In the genomic region with DNA sequence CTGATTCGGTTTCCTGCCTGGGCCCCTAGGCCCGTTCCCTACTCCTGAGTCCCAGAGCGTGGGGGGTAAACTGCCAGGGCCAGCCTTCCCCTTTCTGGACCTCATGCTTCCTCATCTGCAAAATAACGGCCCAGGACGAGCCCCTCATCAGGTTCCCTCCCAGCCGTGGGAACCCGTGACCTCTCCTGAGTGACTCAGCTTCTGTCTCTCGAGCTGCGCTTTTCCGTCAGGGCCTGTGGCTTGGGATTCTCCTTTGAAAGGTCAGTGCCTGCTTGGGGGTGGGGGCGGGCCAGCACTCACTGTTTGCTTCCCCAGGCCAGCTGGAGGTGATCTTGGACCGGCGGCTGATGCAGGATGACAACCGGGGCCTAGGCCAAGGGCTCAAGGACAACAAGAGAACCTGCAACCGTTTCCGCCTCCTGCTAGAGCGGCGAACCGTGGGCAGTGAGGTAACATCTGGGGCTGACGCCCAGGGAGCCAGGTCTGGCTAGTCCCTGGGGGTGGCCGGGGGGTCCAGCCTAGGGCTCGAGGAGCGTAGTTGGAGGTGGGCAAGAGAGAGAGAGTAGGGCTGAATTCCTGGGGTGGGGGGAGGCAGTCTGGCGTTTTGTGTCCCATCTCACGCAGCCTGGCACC, we compare ENCODE assay signal across 6 cellular contexts. TPM values are rescaled to one million over a fixed set of nuclear protein-coding genes. Genes with fewer than 3 reads are reported as not detected.
A peak's percentile ranks its signal among the peaks of the same experiment; 100 is the strongest.
DNase-seq lines count a peak whose midpoint lies in the region; ATAC-seq and TF ChIP-seq lines count a peak whose summit lies in the region.

No MANE protein-coding gene starts in this region.

- no peak for TF ChIP-seq CTCF in heart left ventricle (IDR thresholded peaks at IDR 0.05)

- no peaks in the 10 kb centered on the region for H3K9me3 ChIP-seq in heart left ventricle

- H3K4me1 ChIP-seq in heart left ventricle: peaks cover 0 to 46% (median 10%) of the 10 kb centered on the region in 12 donors

- peak overlapping the region in 11 of 12 donors; percentile 30 to 85 (median 71) for H3K27ac ChIP-seq in heart left ventricle

- 75 to 83% (median 79%) methylated on average over 25 of the region's 25 CpGs for WGBS in heart left ventricle, 4 donors

- H3K4me3 ChIP-seq in heart left ventricle: peak overlapping the region in 3 of 12 donors; percentile 14 to 25 (median 17)

- H3K36me3 ChIP-seq in heart left ventricle: peaks cover 11 to 100% (median 99%) of the 10 kb centered on the region in 9 donors

- DNase-seq in heart left ventricle (peak; percentile 53 to 86 (median 69)), sciatic nerve (ENCODE audit: low spot score) (peak; percentile 70), cerebellum (ENCODE audit: low spot score) (no peak)

- no peak for TF ChIP-seq POLR2A in heart left ventricle (IDR thresholded peaks at IDR 0.05)

- H3K27me3 ChIP-seq in heart left ventricle: no peaks in the 10 kb centered on the region

- intact Hi-C loops in heart left ventricle (cut with DNase I) (no loop called here), sciatic nerve (cut with DNase I) (no loop called here)

- ATAC-seq in heart left ventricle (peak; percentile 57 to 74 (median 61)), sciatic nerve (peak; percentile 46), GM19035 (IDR thresholded peaks at IDR 0.05; ENCODE audit: unreplicated experiment) (no peak), HG03097 (IDR thresholded peaks at IDR 0.05; ENCODE audit: low FRiP score, unreplicated experiment) (no peak)

TF ChIP-seq in PFSK-1, 5 proteins besides CTCF, POLR2A, EP300 and RAD21:
- TF ChIP-seq TAF1 (IDR thresholded peaks at IDR 0.05; ENCODE audit: borderline replicate concordance, insufficient read depth, low read length): no peak
- TF ChIP-seq FOXP2 (optimal IDR thresholded peaks at IDR 0.05; ENCODE audit: borderline replicate concordance, extremely low read depth, extremely low read length, insufficient read depth): peak; percentile 17
- TF ChIP-seq, protein P1, sequence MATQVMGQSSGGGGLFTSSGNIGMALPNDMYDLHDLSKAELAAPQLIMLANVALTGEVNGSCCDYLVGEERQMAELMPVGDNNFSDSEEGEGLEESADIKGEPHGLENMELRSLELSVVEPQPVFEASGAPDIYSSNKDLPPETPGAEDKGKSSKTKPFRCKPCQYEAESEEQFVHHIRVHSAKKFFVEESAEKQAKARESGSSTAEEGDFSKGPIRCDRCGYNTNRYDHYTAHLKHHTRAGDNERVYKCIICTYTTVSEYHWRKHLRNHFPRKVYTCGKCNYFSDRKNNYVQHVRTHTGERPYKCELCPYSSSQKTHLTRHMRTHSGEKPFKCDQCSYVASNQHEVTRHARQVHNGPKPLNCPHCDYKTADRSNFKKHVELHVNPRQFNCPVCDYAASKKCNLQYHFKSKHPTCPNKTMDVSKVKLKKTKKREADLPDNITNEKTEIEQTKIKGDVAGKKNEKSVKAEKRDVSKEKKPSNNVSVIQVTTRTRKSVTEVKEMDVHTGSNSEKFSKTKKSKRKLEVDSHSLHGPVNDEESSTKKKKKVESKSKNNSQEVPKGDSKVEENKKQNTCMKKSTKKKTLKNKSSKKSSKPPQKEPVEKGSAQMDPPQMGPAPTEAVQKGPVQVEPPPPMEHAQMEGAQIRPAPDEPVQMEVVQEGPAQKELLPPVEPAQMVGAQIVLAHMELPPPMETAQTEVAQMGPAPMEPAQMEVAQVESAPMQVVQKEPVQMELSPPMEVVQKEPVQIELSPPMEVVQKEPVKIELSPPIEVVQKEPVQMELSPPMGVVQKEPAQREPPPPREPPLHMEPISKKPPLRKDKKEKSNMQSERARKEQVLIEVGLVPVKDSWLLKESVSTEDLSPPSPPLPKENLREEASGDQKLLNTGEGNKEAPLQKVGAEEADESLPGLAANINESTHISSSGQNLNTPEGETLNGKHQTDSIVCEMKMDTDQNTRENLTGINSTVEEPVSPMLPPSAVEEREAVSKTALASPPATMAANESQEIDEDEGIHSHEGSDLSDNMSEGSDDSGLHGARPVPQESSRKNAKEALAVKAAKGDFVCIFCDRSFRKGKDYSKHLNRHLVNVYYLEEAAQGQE (IDR thresholded peaks at IDR 0.05; ENCODE audit: insufficient read depth in 1 of 2, low read depth in 2 of 2, low read length in 2 of 2): no peak

RNA-seq across cellular contexts. Expression of gene MAN2A2, which starts 12.8 kb away (rescaled TPM):
- 141 TPM for polyA plus RNA-seq in PFSK-1 (2012; ENCODE audit: insufficient read length, low read depth)
- 100 to 1,000 TPM in 3 of 9 donors, 10 to 100 TPM in 6; 62.2 to 145 (median 89.0) TPM for total RNA-seq in heart left ventricle
- polyA plus RNA-seq in heart left ventricle: 10 to 100 TPM; 38.7 to 42.3 TPM
- 150 TPM for total RNA-seq in sciatic nerve
- 51.9 TPM for total RNA-seq in cerebellum

RNA-seq across cellular contexts. Expression of gene HDDC3, which starts 16.4 kb away (rescaled TPM):
- polyA plus RNA-seq in PFSK-1 (2012; ENCODE audit: insufficient read length, low read depth): 59.6 TPM
- total RNA-seq in heart left ventricle (10 to 100 TPM; 10.9 to 19.9 (median 15.2) TPM), sciatic nerve (12.7 TPM), cerebellum (8.5 TPM)
- polyA plus RNA-seq in heart left ventricle: 10 to 100 TPM; 13.9 to 16.8 TPM

RNA-seq across cellular contexts. Expression of gene UNC45A, which starts 19.2 kb away (rescaled TPM):
- 109 TPM for polyA plus RNA-seq in PFSK-1 (2012; ENCODE audit: insufficient read length, low read depth)
- 10 to 100 TPM; 12.0 to 34.0 (median 21.9) TPM for total RNA-seq in heart left ventricle
- polyA plus RNA-seq in heart left ventricle: 10 to 100 TPM; 20.0 to 24.9 TPM
- total RNA-seq in sciatic nerve: 56.8 TPM
- total RNA-seq in cerebellum: 39.0 TPM

RNA-seq across cellular contexts. Expression of gene FES, which starts 31.6 kb away (rescaled TPM):
- polyA plus RNA-seq in PFSK-1 (2012; ENCODE audit: insufficient read length, low read depth): 40.2 TPM
- total RNA-seq in heart left ventricle (10 to 100 TPM; 10.7 to 37.5 (median 15.9) TPM), sciatic nerve (44.8 TPM), cerebellum (10.2 TPM)
- polyA plus RNA-seq in heart left ventricle: 10 to 100 TPM; 15.6 to 16.4 TPM

RNA-seq across cellular contexts. Expression of gene RCCD1, which starts 38.8 kb away (rescaled TPM):
- 34.7 TPM for polyA plus RNA-seq in PFSK-1 (2012; ENCODE audit: insufficient read length, low read depth)
- total RNA-seq in heart left ventricle (10 to 100 TPM in 1 of 9 donors, 1 to 10 TPM in 8; 5.6 to 11.1 (median 7.3) TPM), sciatic nerve (12.4 TPM), cerebellum (18.1 TPM)
- 1 to 10 TPM; 5.4 to 6.9 TPM for polyA plus RNA-seq in heart left ventricle

Comparison
In these comparisons a context has a peak if more than half of its experiments do, and no peak if none do; other contexts are left out.
1. ATAC-seq: peak in heart left ventricle (4 of 4) and sciatic nerve (single experiment); none in GM19035 (single experiment) and HG03097 (single experiment).